Comparison of ENCODE assay signal across 8 cellular contexts in the genomic region with DNA sequence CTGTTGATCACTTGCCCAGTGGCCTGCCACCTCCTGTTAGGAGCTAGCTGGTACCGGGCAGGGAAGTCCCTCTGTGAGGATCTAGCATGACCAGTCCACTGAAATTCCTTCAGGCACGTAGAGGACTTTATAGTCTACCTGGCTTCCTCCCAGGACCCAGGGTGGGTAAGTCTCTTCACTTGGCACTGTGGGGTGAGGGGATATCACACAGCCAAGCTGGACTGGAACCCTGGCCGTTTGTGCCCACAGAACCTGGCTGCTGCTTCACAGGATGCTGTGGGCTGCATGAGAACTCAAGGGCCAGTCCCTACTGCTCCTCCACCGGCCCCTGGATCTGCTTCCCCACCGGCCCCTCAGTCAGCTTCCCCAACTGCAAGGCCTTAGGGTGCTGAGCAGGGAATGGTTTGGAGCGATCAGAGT. TPM values are rescaled to one million over a fixed set of nuclear protein-coding genes. Genes with fewer than 3 reads are reported as not detected.
A peak's percentile ranks its signal among the peaks of the same experiment; 100 is the strongest.
DNase-seq lines count a peak whose midpoint lies in the region; ATAC-seq, FAIRE-seq and TF ChIP-seq lines count a peak whose summit lies in the region.
"Had no signal": no experiment of that assay in that cellular context is flagged by ENCODE, and none has a peak within 500 bp of the region (broad histone marks: within the 10 kb centered on the region; RNA-seq: fewer than 3 reads in every experiment).

No MANE protein-coding gene starts in this region.

- no peak for TF ChIP-seq EP300 in upper lobe of left lung (IDR thresholded peaks at IDR 0.05)

- no peak overlapping the region for H4K8ac ChIP-seq in neuronal stem cell (ENCODE audit: low read depth, low read length)

- no peak overlapping the region for H2BK120ac ChIP-seq in neuronal stem cell (ENCODE audit: low read depth, low read length)

- no peak overlapping the region for H4K91ac ChIP-seq in neuronal stem cell (ENCODE audit: low read depth, low read length, poor library complexity)

- no peak for TF ChIP-seq POLR2A in heart left ventricle (IDR thresholded peaks at IDR 0.05)
- no peak for TF ChIP-seq POLR2A in upper lobe of left lung (IDR thresholded peaks at IDR 0.05)

- H2BK5ac ChIP-seq in neuronal stem cell (ENCODE audit: low read length): no peak overlapping the region

- H3K9me3 ChIP-seq in heart left ventricle (no peaks in the 10 kb centered on the region), neuronal stem cell (replicated peaks in 1 of 2; ENCODE audit: control insufficient read depth in 2 of 2, insufficient read depth in 1 of 2, low read depth in 1 of 2, low read length in 2 of 2) (no peaks in the 10 kb centered on the region), upper lobe of left lung (no peaks in the 10 kb centered on the region)

- H3K4me3 ChIP-seq in astrocyte of the spinal cord (ENCODE audit: low read depth, low read length): no peak overlapping the region
- H3K4me3 ChIP-seq in heart left ventricle: no peak overlapping the region
- H3K4me3 ChIP-seq in neuronal stem cell (ENCODE audit: low read length in 2 of 2): no peak overlapping the region
- no peak overlapping the region for H3K4me3 ChIP-seq in upper lobe of left lung

- no peak for DNase-seq in astrocyte of the spinal cord (ENCODE audit: low read depth, low spot score)
- DNase-seq in heart left ventricle: peak in 2 of 5 donors; percentile 48 to 63
- DNase-seq in neuronal stem cell (ENCODE audit: low spot score): no peak
- DNase-seq in upper lobe of left lung: peak in 1 of 2 donors; percentile 36
- no peak for DNase-seq in D721Med (ENCODE audit: insufficient read length, low spot score)
- DNase-seq in activated CD4-positive, alpha-beta T cell treated with anti-CD3 and anti-CD28 coated beads, Interleukin-2, amount 50 U/mL, for 48 hours: no peak

- H3K27ac ChIP-seq in heart left ventricle (peak overlapping the region; percentile 86 to 99 (median 95)), neuronal stem cell (replicated peaks; ENCODE audit: low read length) (no peak overlapping the region), upper lobe of left lung (peak overlapping the region; percentile 88 to 93 (median 92))

- H3K4me2 ChIP-seq in neuronal stem cell (ENCODE audit: insufficient read depth, low read length, poor library complexity, severe bottlenecking): no peak overlapping the region

- H3K4me1 ChIP-seq in heart left ventricle (peaks cover 52 to 100% (median 98%) of the 10 kb centered on the region in 12 donors), neuronal stem cell (ENCODE audit: control insufficient read depth in 2 of 2, insufficient read depth in 1 of 2, low read depth in 1 of 2, low read length in 2 of 2) (peaks cover 20 to 31% of the 10 kb centered on the region in 2 donors), upper lobe of left lung (peaks cover 87 to 95% (median 92%) of the 10 kb centered on the region in 4 donors)

- H2BK15ac ChIP-seq in neuronal stem cell (ENCODE audit: low read length): no peak overlapping the region

- no peak overlapping the region for H3K9ac ChIP-seq in neuronal stem cell (ENCODE audit: low read depth, low read length, poor library complexity)

- peaks cover 0 to 2% (median 0%) of the 10 kb centered on the region in 9 donors for H3K36me3 ChIP-seq in heart left ventricle
- H3K36me3 ChIP-seq in neuronal stem cell (replicated peaks in 1 of 2; ENCODE audit: control insufficient read depth in 2 of 2, insufficient read depth in 2 of 2, low read length in 2 of 2): no peaks in the 10 kb centered on the region
- H3K36me3 ChIP-seq in upper lobe of left lung: peaks cover 0 to 2% (median under 1%) of the 10 kb centered on the region in 4 donors

- H2BK12ac ChIP-seq in neuronal stem cell (ENCODE audit: low read length): no peak overlapping the region

- FAIRE-seq in D721Med (lab: Jason Lieb, UNC): no peak

- in situ Hi-C loops in astrocyte of the spinal cord (cut with HindIII; ENCODE audit: low sequenced_read_pairs): no loop called here

- WGBS in heart left ventricle, 4 donors: 65 to 89% (median 76%) methylated on average over 3 to 6 of the region's 6 CpGs
- WGBS in neuronal stem cell (ENCODE audit: extremely low coverage in 2 of 2, insufficient read length in 2 of 2, insufficient replicate concordance in 1 of 2), 2 donors: no CpG with 5 or more reads among the region's 6 CpGs
- 84 to 85% methylated on average over 4 to 6 of the region's 6 CpGs for WGBS in upper lobe of left lung, 2 donors

- H3K14ac ChIP-seq in neuronal stem cell (ENCODE audit: low read length): no peak overlapping the region

- H3K27me3 ChIP-seq in heart left ventricle (no peaks in the 10 kb centered on the region), neuronal stem cell (ENCODE audit: control insufficient read depth in 3 of 3, insufficient read depth in 3 of 3, low read depth in 1 of 3, low read length in 3 of 3) (no peaks in the 10 kb centered on the region), upper lobe of left lung (no peaks in the 10 kb centered on the region)

- no peak overlapping the region for H3K23ac ChIP-seq in neuronal stem cell (ENCODE audit: low read depth, low read length, poor library complexity)

- ATAC-seq in heart left ventricle (no peak), upper lobe of left lung (ENCODE audit: low FRiP score in 2 of 2) (no peak), GM21576 (IDR thresholded peaks at IDR 0.05; ENCODE audit: unreplicated experiment) (no peak)
- ATAC-seq: naive thymus-derived CD8-positive, alpha-beta T cell had no signal

- intact Hi-C loops in heart left ventricle (cut with DNase I): loop anchor here in 8 of 10 donors (5.0 to 10.0 kb wide), 3 partner anchors 38 to 168 kb away; a partner anchor contains a TSS

- no peak overlapping the region for H3K4ac ChIP-seq in neuronal stem cell (ENCODE audit: low read length)

- no peaks in the 10 kb centered on the region for H3K79me1 ChIP-seq in neuronal stem cell (ENCODE audit: low read depth, low read length)

- H3K18ac ChIP-seq in neuronal stem cell (ENCODE audit: low read length): peak overlapping the region; percentile 90

- peak overlapping the region; percentile 13 for H2AK5ac ChIP-seq in neuronal stem cell (ENCODE audit: low read depth, low read length)

- TF ChIP-seq CTCF in astrocyte of the spinal cord (IDR thresholded peaks at IDR 0.05; ENCODE audit: low read depth, low read length) (peak; percentile 6), heart left ventricle (IDR thresholded peaks at IDR 0.05) (peak in 1 of 12 donors; percentile 14), upper lobe of left lung (IDR thresholded peaks at IDR 0.05) (peak in 1 of 6 experiments; percentile 16), D721Med (IDR thresholded peaks at IDR 0.05; ENCODE audit: insufficient read depth, missing control alignments) (no peak)

- no peak overlapping the region for H2AFZ ChIP-seq in neuronal stem cell (ENCODE audit: low read length)

RNA-seq across cellular contexts. Expression of a gene that starts 35.8 kb away (rescaled TPM):
- total RNA-seq in heart left ventricle (10 to 100 TPM; 12.7 to 23.7 (median 17.9) TPM), upper lobe of left lung (10 to 100 TPM; 41.0 to 45.8 (median 42.7) TPM)
- 10 to 100 TPM; 21.0 to 23.7 TPM for polyA plus RNA-seq in heart left ventricle
- polyA plus RNA-seq in neuronal stem cell (2013, experiment 1 of 2): 13.1 TPM
- polyA plus RNA-seq in neuronal stem cell (2013, experiment 2 of 2): 12.9 TPM

RNA-seq across cellular contexts. Expression of a gene that starts 51.9 kb away (rescaled TPM):
- 1 to 10 TPM in 2 of 9 donors, under 1 TPM in 7; 0.14 to 1.6 (median 0.56) TPM for total RNA-seq in heart left ventricle
- under 1 TPM; 0.22 to 0.30 TPM for polyA plus RNA-seq in heart left ventricle
- polyA plus RNA-seq in neuronal stem cell (2013, experiment 1 of 2): 0.04 TPM
- 0.06 TPM for polyA plus RNA-seq in neuronal stem cell (2013, experiment 2 of 2)
- 1 to 10 TPM in 1 of 6 donors, under 1 TPM in 5; under 0.01 to 1.8 (median 0.44) TPM for total RNA-seq in upper lobe of left lung
- total RNA-seq: naive thymus-derived CD8-positive, alpha-beta T cell had no signal
